1 cellular context compared by ENCODE assay signal in genomic region chr4:1815096-1815996, GRCh38.
TF ChIP-seq lines count a peak whose summit lies in the region.

No MANE protein-coding gene starts in this region.

TF ChIP-seq in K562, 482 proteins besides CTCF, POLR2A, EP300 and RAD21:
- peak; percentile 39; the same call in 1 of the 2 replicates for TF ChIP-seq POLR2G (IDR thresholded peaks at IDR 0.05; ENCODE audit: low read depth, low read length)
- peak; percentile 38 for TF ChIP-seq RBM22 (IDR thresholded peaks at IDR 0.05; ENCODE audit: low read depth, low read length, poor library complexity, severe bottlenecking)
- TF ChIP-seq, protein P1, sequence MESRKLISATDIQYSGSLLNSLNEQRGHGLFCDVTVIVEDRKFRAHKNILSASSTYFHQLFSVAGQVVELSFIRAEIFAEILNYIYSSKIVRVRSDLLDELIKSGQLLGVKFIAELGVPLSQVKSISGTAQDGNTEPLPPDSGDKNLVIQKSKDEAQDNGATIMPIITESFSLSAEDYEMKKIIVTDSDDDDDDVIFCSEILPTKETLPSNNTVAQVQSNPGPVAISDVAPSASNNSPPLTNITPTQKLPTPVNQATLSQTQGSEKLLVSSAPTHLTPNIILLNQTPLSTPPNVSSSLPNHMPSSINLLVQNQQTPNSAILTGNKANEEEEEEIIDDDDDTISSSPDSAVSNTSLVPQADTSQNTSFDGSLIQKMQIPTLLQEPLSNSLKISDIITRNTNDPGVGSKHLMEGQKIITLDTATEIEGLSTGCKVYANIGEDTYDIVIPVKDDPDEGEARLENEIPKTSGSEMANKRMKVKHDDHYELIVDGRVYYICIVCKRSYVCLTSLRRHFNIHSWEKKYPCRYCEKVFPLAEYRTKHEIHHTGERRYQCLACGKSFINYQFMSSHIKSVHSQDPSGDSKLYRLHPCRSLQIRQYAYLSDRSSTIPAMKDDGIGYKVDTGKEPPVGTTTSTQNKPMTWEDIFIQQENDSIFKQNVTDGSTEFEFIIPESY (CRISPR knock-in tag; IDR thresholded peaks at IDR 0.05): peak; percentile 91
- TF ChIP-seq SIN3B (IDR thresholded peaks at IDR 0.05; ENCODE audit: low read depth): no peak
TF ChIP-seq in K562: peak in this region for 3.
